Comparison of ENCODE assay signal across 21 cellular contexts in the genomic region with DNA sequence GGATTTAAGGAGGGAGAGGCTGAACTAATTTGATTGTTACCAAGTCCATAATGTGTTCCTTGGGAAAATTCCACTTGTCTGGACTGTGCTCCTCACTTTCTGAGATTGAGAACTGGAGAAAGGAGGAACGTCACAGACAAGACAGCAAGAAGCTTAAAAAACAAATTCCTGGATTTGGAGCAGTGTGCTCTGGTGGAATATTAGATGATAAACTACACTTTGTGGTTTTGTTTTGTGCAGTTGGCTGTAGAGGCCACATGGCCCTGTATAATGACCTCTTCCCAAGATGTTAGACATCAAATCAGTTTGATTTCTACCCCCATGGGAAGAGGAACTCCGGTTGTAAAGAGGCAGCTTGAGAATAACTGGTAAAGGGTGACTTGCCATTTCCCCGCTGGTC.
DNase-seq lines count a peak whose midpoint lies in the region; ATAC-seq, FAIRE-seq and TF ChIP-seq lines count a peak whose summit lies in the region.
"Had no signal": no experiment of that assay in that cellular context is flagged by ENCODE, and none has a peak within 500 bp of the region (broad histone marks: within the 10 kb centered on the region; RNA-seq: fewer than 3 reads in every experiment).

No MANE protein-coding gene starts in this region.

- H3K9ac ChIP-seq in KMS-11 (no peak overlapping the region), GM12878 (ENCODE audit: control insufficient read depth, insufficient read depth, low read length) (no peak overlapping the region), keratinocyte (ENCODE audit: control insufficient read depth, extremely low read depth, insufficient read depth, low read length) (no peak overlapping the region)

- 0 out of 2 replicates have a peak, but pooled peaks cover 3% of the 10 kb centered on the region for H3K36me3 ChIP-seq in KMS-11 (ENCODE audit: insufficient read depth)
- H3K36me3 ChIP-seq in GM12878 (ENCODE audit: control insufficient read depth in 2 of 2, insufficient read depth in 2 of 2, low read length in 1 of 2) = peaks cover 3 to 14% of the 10 kb centered on the region in 2 experiments
- peaks cover 0 to 11% of the 10 kb centered on the region in 2 experiments for H3K36me3 ChIP-seq in keratinocyte (ENCODE audit: control insufficient read depth in 2 of 2, extremely low read depth in 1 of 2, insufficient read depth in 2 of 2, low read length in 2 of 2)
- no peaks in the 10 kb centered on the region for H3K36me3 ChIP-seq in suprapubic skin
- H3K36me3 ChIP-seq: right lobe of liver had no signal

- no peaks in the 10 kb centered on the region for H3K9me1 ChIP-seq in keratinocyte (ENCODE audit: control insufficient read depth, extremely low read depth, insufficient read depth, low read length)

- H2AFZ ChIP-seq in KMS-11 (ENCODE audit: low read depth) (no peak overlapping the region), GM12878 (ENCODE audit: control insufficient read depth, low read depth, low read length) (no peak overlapping the region), keratinocyte (ENCODE audit: control insufficient read depth, low read length) (no peak overlapping the region)
- H2AFZ ChIP-seq: PC-9 had no signal

- H3K27me3 ChIP-seq in KMS-11 (ENCODE audit: insufficient read depth, low read depth) = no peaks in the 10 kb centered on the region
- no peaks in the 10 kb centered on the region for H3K27me3 ChIP-seq in GM12878 (replicated peaks in 1 of 2; ENCODE audit: control insufficient read depth in 2 of 2, insufficient read depth in 2 of 2, low read length in 1 of 2)
- no peaks in the 10 kb centered on the region for H3K27me3 ChIP-seq in keratinocyte (ENCODE audit: control insufficient read depth, extremely low read depth, insufficient read depth, low read length)
- H3K27me3 ChIP-seq in suprapubic skin = no peaks in the 10 kb centered on the region
- H3K27me3 ChIP-seq: right lobe of liver had no signal

- CTCF ChIA-PET in GM12878 (lab: Yijun Ruan, JAX) = interaction anchor here (0.9 to 6.5 kb wide), 9 partner anchors 8 to 67 kb away, joined by 3 to 46 read pairs (median 4); no protein-coding TSS in a partner anchor

- SMC1A ChIA-PET in GM12878 (lab: Charles Lee; ENCODE audit: uncharacterized antibody, unreplicated experiment) = interaction anchor here (0.6 to 5.2 kb wide), 7 partner anchors 11 to 59 kb away, joined by 3 to 43 read pairs (median 6); no protein-coding TSS in a partner anchor

- WGBS in GM12878 (ENCODE audit: insufficient coverage, insufficient replicate concordance, low lambda C conversion rate, missing lambda C conversion rate) = 95% methylated on average over 3 of the region's 3 CpGs
- WGBS in suprapubic skin = 65% methylated on average over 3 of the region's 3 CpGs

- H3K4me2 ChIP-seq in KMS-11 (no peak overlapping the region), GM12878 (ENCODE audit: control insufficient read depth, insufficient read depth) (no peak overlapping the region), keratinocyte (ENCODE audit: control insufficient read depth, extremely low read depth, insufficient read depth, low read depth, low read length) (peak overlapping the region; percentile 91)
- H3K4me2 ChIP-seq: PC-9 had no signal

- ATAC-seq in GM12878 = no peak
- ATAC-seq: right lobe of liver had no signal

- H3K4me3 ChIP-seq in KMS-11 (IDR thresholded peaks at IDR 0.05; ENCODE audit: insufficient read depth, low read depth, low read length) (no peak overlapping the region), GM12878 (no peak overlapping the region), keratinocyte (ENCODE audit: control insufficient read depth in 2 of 3, extremely low read depth in 1 of 3, insufficient read depth in 2 of 3, low read depth in 1 of 3, low read length in 3 of 3) (peak overlapping the region in 2 of 3 experiments; percentile 40 to 58), suprapubic skin (no peak overlapping the region)
- H3K4me3 ChIP-seq: PC-9, right lobe of liver had no signal

- intact Hi-C loops in GM12878 (cut with micrococcal nuclease; ENCODE audit: unreplicated experiment) = loop anchor here (2.0 to 10.0 kb wide), 2 partner anchors 16 to 1024 kb away; no protein-coding TSS in a partner anchor

- in situ Hi-C loops in GM12878 (cut with MboI) = no loop called here

- TF ChIP-seq POLR2A in GM12878 (IDR thresholded peaks at IDR 0.05; ENCODE audit: low read depth, low read length) (no peak), suprapubic skin (IDR thresholded peaks at IDR 0.05) (no peak)

- FAIRE-seq in GM12878 (lab: Jason Lieb, UNC) (no peak), keratinocyte (lab: Jason Lieb, UNC) (no peak)
- FAIRE-seq: colon, endometrium, G401.6 had no signal

- no peak for TF ChIP-seq RAD21 in GM12878 (IDR thresholded peaks at IDR 0.05; ENCODE audit: insufficient read depth, low read depth, low read length)

- no TSS peak for BruUV-seq in GM12878 (replicated peaks; lab: Mats Ljungman, UMichigan)

- dilution Hi-C loops in keratinocyte (cut with MboI; ENCODE audit: extremely low pct_ligation_motif_present, low sequenced_read_pairs) = no loop called here

- peaks cover 96% of the 10 kb centered on the region for H4K20me1 ChIP-seq in KMS-11 (ENCODE audit: insufficient read depth)
- no peaks in the 10 kb centered on the region for H4K20me1 ChIP-seq in GM12878 (ENCODE audit: control insufficient read depth, insufficient read depth)
- H4K20me1 ChIP-seq in keratinocyte (ENCODE audit: control insufficient read depth, extremely low read depth, insufficient read depth, low read length) = no peaks in the 10 kb centered on the region

- RAD21 ChIA-PET in GM12878 (lab: Charles Lee; ENCODE audit: unreplicated experiment) = interaction anchor here (0.8 to 2.5 kb wide), 7 partner anchors 9 to 66 kb away, joined by 3 to 11 read pairs (median 5); no protein-coding TSS in a partner anchor

- H3K9me3 ChIP-seq in GM12878 (replicated peaks; ENCODE audit: control insufficient read depth, insufficient read depth, low read length) = peaks cover 2% of the 10 kb centered on the region; the same call in 2 of the 3 replicates
- peaks cover 3% of the 10 kb centered on the region for H3K9me3 ChIP-seq in keratinocyte (ENCODE audit: control insufficient read depth, low read depth, low read length)
- H3K9me3 ChIP-seq in suprapubic skin = no peaks in the 10 kb centered on the region
- H3K9me3 ChIP-seq: right lobe of liver had no signal

- no peak for TF ChIP-seq CTCF in KMS-11 (conservative IDR thresholded peaks at IDR 0.05; ENCODE audit: low read depth, low read length)
- TF ChIP-seq CTCF in GM12878 (IDR thresholded peaks at IDR 0.05 in 2 of 3, conservative IDR thresholded peaks at IDR 0.05 in 1 of 3; ENCODE audit: control insufficient read depth in 2 of 3, extremely low read depth in 1 of 3, insufficient read depth in 1 of 3, low read depth in 3 of 3, low read length in 3 of 3) = no peak
- TF ChIP-seq CTCF in keratinocyte (optimal IDR thresholded peaks at IDR 0.05 in 1 of 3, IDR thresholded peaks at IDR 0.05 in 1 of 3, conservative IDR thresholded peaks at IDR 0.05 in 1 of 3; ENCODE audit: extremely low read depth in 1 of 3, insufficient read depth in 2 of 3, low read length in 3 of 3) = no peak
- no peak for TF ChIP-seq CTCF in suprapubic skin (IDR thresholded peaks at IDR 0.05)

- H3K79me2 ChIP-seq in KMS-11 (ENCODE audit: insufficient read depth, low read depth) (peaks cover 100% of the 10 kb centered on the region), GM12878 (ENCODE audit: control insufficient read depth, insufficient read depth, low read length) (peaks cover 68% of the 10 kb centered on the region), keratinocyte (ENCODE audit: control insufficient read depth, insufficient read depth, low read length) (peaks cover 70% of the 10 kb centered on the region)

- POLR2A ChIA-PET in GM12878 (lab: Charles Lee) = interaction anchor here (0.6 to 2.0 kb wide), 5 partner anchors 11 to 643 kb away, joined by 3 to 5 read pairs (median 4); no protein-coding TSS in a partner anchor

- no peak for TF ChIP-seq EP300 in GM12878 (IDR thresholded peaks at IDR 0.05; ENCODE audit: borderline replicate concordance in 1 of 2, control insufficient read depth in 1 of 2, low read depth in 2 of 2, low read length in 2 of 2)
- TF ChIP-seq EP300 in suprapubic skin (IDR thresholded peaks at IDR 0.05) = no peak

- peak overlapping the region; percentile 24; the same call in 1 of the 2 replicates for H3K27ac ChIP-seq in KMS-11
- H3K27ac ChIP-seq in GM12878 (ENCODE audit: control insufficient read depth, insufficient read depth) = peak overlapping the region; percentile 27
- peak overlapping the region; percentile 63 for H3K27ac ChIP-seq in keratinocyte (ENCODE audit: control insufficient read depth, insufficient read depth, low read length)
- H3K27ac ChIP-seq in suprapubic skin = peak overlapping the region; percentile 63
- H3K27ac ChIP-seq: PC-9, right lobe of liver had no signal

- DNase-seq in GM12878 (ENCODE audit: low read depth, low spot score) (no peak), keratinocyte (ENCODE audit: low read depth, low spot score) (no peak), suprapubic skin (ENCODE audit: low spot score in 2 of 2) (no peak), UCSD-AML1 (lab: John Stamatoyannopoulos, UW; ENCODE audit: unreplicated experiment) (no peak)
- DNase-seq in activated effector memory CD4-positive, alpha-beta T cell treated with Interleukin-2 at 50 U/mL for 16 hours = no peak
- no peak for DNase-seq in stimulated activated CD4-positive, alpha-beta T cell treated with anti-CD3 and anti-CD28 coated beads, Interleukin-2, amount 100 ng/mL, for 24 hours
- DNase-seq: activated CD4-positive, alpha-beta T cell treated with anti-CD3 and anti-CD28 coated beads for 36 hours; activated gamma-delta T cell treated with Interleukin-2 at 50 U/mL for 16 hours; anterior cingulate cortex; Kasumi-1; NCI-H1436; NCI-H2171; NCI-H82; nucleus accumbens; right lobe of liver; stimulated activated naive CD8-positive, alpha-beta T cell treated with anti-CD3 and anti-CD28 coated beads, Interleukin-15, amount 100 ng/mL, for 72 hours had no signal

- H3K4me1 ChIP-seq in KMS-11 (ENCODE audit: low read depth, poor library complexity, severe bottlenecking) (peaks cover 60% of the 10 kb centered on the region), GM12878 (ENCODE audit: control insufficient read depth, insufficient read depth, low read length) (peaks cover 16% of the 10 kb centered on the region), keratinocyte (ENCODE audit: control insufficient read depth, extremely low read depth, insufficient read depth, low read length) (peaks cover 40% of the 10 kb centered on the region), suprapubic skin (peaks cover 48% of the 10 kb centered on the region)

TF ChIP-seq in GM12878, 131 proteins besides CTCF, POLR2A, EP300 and RAD21 (continues in another document):
- TF ChIP-seq NR2C1 (IDR thresholded peaks at IDR 0.05) (no peak), ESRRA (IDR thresholded peaks at IDR 0.05; ENCODE audit: low read length) (no peak), RAD51 (IDR thresholded peaks at IDR 0.05) (no peak), POLR2AphosphoS5 (IDR thresholded peaks at IDR 0.05; ENCODE audit: low read length) (no peak), CBX5 (IDR thresholded peaks at IDR 0.05; ENCODE audit: low read depth) (no peak), BRCA1 (IDR thresholded peaks at IDR 0.05; ENCODE audit: low read depth, low read length) (no peak), ZZZ3 (IDR thresholded peaks at IDR 0.05; ENCODE audit: control insufficient read depth, insufficient read length, low read depth) (no peak), FOS (IDR thresholded peaks at IDR 0.05; ENCODE audit: borderline replicate concordance, extremely low read depth, insufficient read length) (no peak)

Comparison
In these comparisons a context has a peak if more than half of its experiments do, and no peak if none do; other contexts are left out.
1. H3K4me3 ChIP-seq: peak in keratinocyte (2 of 3); none in KMS-11 (single experiment), GM12878 (single experiment) and suprapubic skin (single experiment).
2. Peak in every context shown above with its lines, with median percentiles within 50 percentile points of each other: H3K27ac ChIP-seq.